ENCODE assay signal across 17 cellular contexts in the genomic region with DNA sequence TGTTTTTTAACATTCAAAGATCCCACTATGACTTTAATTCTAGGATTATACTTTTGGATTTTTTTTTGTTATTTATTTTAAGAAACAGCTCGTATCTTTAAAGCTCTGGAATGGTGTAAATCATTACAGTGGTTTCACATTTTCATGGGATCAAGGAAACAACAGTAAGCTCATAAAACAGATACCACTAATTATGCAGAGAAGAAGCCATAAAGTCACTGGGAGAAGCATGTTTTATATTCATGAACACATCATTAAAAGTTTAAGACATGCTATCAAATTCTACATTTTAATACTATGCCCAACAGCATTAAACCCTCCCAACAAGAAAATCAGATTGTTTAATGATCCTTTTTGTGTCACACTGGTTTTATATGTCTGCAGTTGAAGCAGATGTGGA.
"Had no signal": no experiment of that assay in that cellular context is flagged by ENCODE, and none has a peak within 500 bp of the region (broad histone marks: within the 10 kb centered on the region; RNA-seq: fewer than 3 reads in every experiment).

No MANE protein-coding gene starts in this region.

- H3K9me3 ChIP-seq: SJSA1 had no signal

- H3K36me3 ChIP-seq: SJSA1 had no signal

- H3K4me3 ChIP-seq: SJSA1 had no signal

- H3K4me1 ChIP-seq: SJSA1 had no signal

- H3K27ac ChIP-seq: SJSA1 had no signal

- DNase-seq: activated CD4-positive, alpha-beta T cell treated with anti-CD3 and anti-CD28 coated beads for 48 hours; activated CD4-positive, alpha-beta T cell treated with anti-CD3 and anti-CD28 coated beads, Interleukin-2, amount 50 U/mL, for 4 hours; activated CD4-positive, CD25-positive, alpha-beta regulatory T cell treated with anti-CD3 and anti-CD28 coated beads, Interleukin-2, amount 50 U/mL, for 72 hours; activated CD8-positive, alpha-beta memory T cell treated with anti-CD3 and anti-CD28 coated beads, Interleukin-2, amount 10 ng/mL, durations not matched to agents 7 days and 5 days; activated gamma-delta T cell; activated naive CD4-positive, alpha-beta T cell treated with anti-CD3 and anti-CD28 coated beads for 36 hours; activated T-cell treated with anti-CD3 and anti-CD28 coated beads, Interleukin-2, amount 50 U/mL, for 4 hours; amygdala; Karpas-422; MM.1S; NCI-H1105; NCI-H1436; NCI-H1694 treated with DMSO at 0.1 percent for 48 hours; NCI-H2029 treated with DMSO at 0.1 percent for 48 hours; NCI-H510A treated with DMSO at 0.1 percent for 48 hours; PC-3 had no signal

- ATAC-seq: activated CD8-positive, alpha-beta memory T cell treated with anti-CD3 and anti-CD28 coated beads, Interleukin-2, amount 10 ng/mL, durations not matched to agents 7 days and 5 days; activated T-cell treated with anti-CD3 and anti-CD28 coated beads, Interleukin-2, amount 50 U/mL, for 4 hours; PC-3 had no signal
